Comparison of ENCODE assay signal across 15 cellular contexts in the genomic region with DNA sequence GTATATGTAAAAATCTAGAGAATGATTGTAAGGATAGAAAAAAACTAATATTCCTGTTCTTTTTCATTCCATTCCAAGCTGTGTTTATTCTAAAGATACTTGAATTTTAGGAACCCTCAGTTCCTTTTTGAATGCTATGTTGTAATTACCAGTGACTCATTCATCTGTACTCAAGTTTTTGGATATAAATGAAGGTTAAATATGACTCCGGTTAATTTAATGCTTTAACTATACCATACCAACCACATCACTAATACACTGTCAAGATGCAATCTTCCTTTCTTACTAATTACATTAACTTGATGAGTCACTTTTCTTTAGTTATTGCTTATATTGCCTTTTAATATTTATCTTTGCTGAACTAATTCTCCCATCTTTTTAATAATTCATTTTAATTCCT.
DNase-seq lines count a peak whose midpoint lies in the region; ATAC-seq and TF ChIP-seq lines count a peak whose summit lies in the region.
"Had no signal": no experiment of that assay in that cellular context is flagged by ENCODE, and none has a peak within 500 bp of the region (broad histone marks: within the 10 kb centered on the region; RNA-seq: fewer than 3 reads in every experiment).

No MANE protein-coding gene starts in this region.

- TF ChIP-seq CTCF in RWPE2 (IDR thresholded peaks at IDR 0.05; ENCODE audit: poor library complexity, severe bottlenecking): no peak
- no peak for TF ChIP-seq CTCF in fibroblast of mammary gland (conservative IDR thresholded peaks at IDR 0.05; ENCODE audit: control insufficient read depth, insufficient read depth, low read depth, low read length)
- TF ChIP-seq CTCF in thoracic aorta (IDR thresholded peaks at IDR 0.05): no peak
- no peak for TF ChIP-seq CTCF in progenitor cell of endocrine pancreas (IDR thresholded peaks at IDR 0.05; ENCODE audit: unreplicated experiment)

- H3K27me3 Mint-ChIP-seq in progenitor cell of endocrine pancreas: no peaks in the 10 kb centered on the region
- no peaks in the 10 kb centered on the region for H3K27me3 Mint-ChIP-seq in stimulated activated memory B cell treated with anti-CD40 and anti-IgM and Interleukin-4, amounts not matched to agents 10 μg/mL and 1 μg/mL and 100 μg/mL, for 72 hours

- peaks cover 30% of the 10 kb centered on the region for H3K36me3 Mint-ChIP-seq in progenitor cell of endocrine pancreas (ENCODE audit: insufficient read depth)
- peaks cover 40% of the 10 kb centered on the region for H3K36me3 Mint-ChIP-seq in stimulated activated memory B cell treated with anti-CD40 and anti-IgM and Interleukin-4, amounts not matched to agents 10 μg/mL and 1 μg/mL and 100 μg/mL, for 72 hours

- H3K27me3 ChIP-seq in RWPE2 (ENCODE audit: insufficient read depth, poor library complexity, severe bottlenecking) (no peaks in the 10 kb centered on the region), thoracic aorta (replicated peaks; ENCODE audit: insufficient read depth) (no peaks in the 10 kb centered on the region)
- H3K27me3 ChIP-seq: tibial nerve had no signal

- no peak overlapping the region for H3K4me3 Mint-ChIP-seq in progenitor cell of endocrine pancreas (ENCODE audit: low read depth)
- no peak overlapping the region for H3K4me3 Mint-ChIP-seq in stimulated activated memory B cell treated with anti-CD40 and anti-IgM and Interleukin-4, amounts not matched to agents 10 μg/mL and 1 μg/mL and 100 μg/mL, for 72 hours
- H3K4me3 Mint-ChIP-seq: activated CD8-positive, alpha-beta T cell treated with anti-CD3 and anti-CD28 coated beads, Interleukin-2, amount 10 ng/mL, durations not matched to agents 7 days and 5 days had no signal

- peaks cover 18% of the 10 kb centered on the region for H3K36me3 ChIP-seq in RWPE2 (ENCODE audit: low read depth)
- H3K36me3 ChIP-seq in thoracic aorta: no peaks in the 10 kb centered on the region

- peaks cover 10% of the 10 kb centered on the region for H3K9me3 Mint-ChIP-seq in progenitor cell of endocrine pancreas (ENCODE audit: low read depth)
- peaks cover 6% of the 10 kb centered on the region for H3K9me3 Mint-ChIP-seq in stimulated activated memory B cell treated with anti-CD40 and anti-IgM and Interleukin-4, amounts not matched to agents 10 μg/mL and 1 μg/mL and 100 μg/mL, for 72 hours

- H3K27ac ChIP-seq in RWPE2 (ENCODE audit: poor library complexity, severe bottlenecking) (peak overlapping the region; percentile 56), thoracic aorta (peak overlapping the region; percentile 38 to 58)
- H3K27ac ChIP-seq: tibial nerve had no signal

- H3K4me3 ChIP-seq in RWPE2 (ENCODE audit: severe bottlenecking): no peak overlapping the region
- no peak overlapping the region for H3K4me3 ChIP-seq in fibroblast of mammary gland (ENCODE audit: control insufficient read depth, low read depth, low read length)
- peak overlapping the region; percentile 18 for H3K4me3 ChIP-seq in thoracic aorta
- H3K4me3 ChIP-seq: GM12878, lung, tibial nerve had no signal

- ATAC-seq in RWPE2 (ENCODE audit: low read depth): peak; percentile 81
- ATAC-seq in thoracic aorta (ENCODE audit: insufficient number of reproducible peaks, low FRiP score, low read depth): no peak
- ATAC-seq in stimulated activated memory B cell treated with anti-CD40 and anti-IgM and Interleukin-4, amounts not matched to agents 10 μg/mL and 1 μg/mL and 100 μg/mL, for 72 hours: no peak
- ATAC-seq: activated CD8-positive, alpha-beta T cell treated with anti-CD3 and anti-CD28 coated beads, Interleukin-2, amount 10 ng/mL, durations not matched to agents 7 days and 5 days; GM12878 had no signal

- DNase-seq in NOMO-1 (lab: John Stamatoyannopoulos, UW; ENCODE audit: unreplicated experiment in 2 of 2) (peak; percentile 11 to 73), NOMO-1 treated with dmso at 0.1 percent for 144 hours (lab: John Stamatoyannopoulos, UW; ENCODE audit: unreplicated experiment) (no peak), RWPE2 (ENCODE audit: low spot score) (no peak), fibroblast of mammary gland (ENCODE audit: low read depth) (peak; percentile 89), thoracic aorta (ENCODE audit: low spot score) (no peak), progenitor cell of endocrine pancreas (ENCODE audit: low spot score, unreplicated experiment) (no peak), posterior vena cava (ENCODE audit: low spot score) (no peak)
- DNase-seq: 8988T; activated CD8-positive, alpha-beta T cell treated with anti-CD3 and anti-CD28 coated beads, Interleukin-2, amount 10 ng/mL, durations not matched to agents 7 days and 5 days; activated effector memory CD4-positive, alpha-beta T cell treated with anti-CD3 and anti-CD28 coated beads, Interleukin-2, amount 50 U/mL, for 16 hours; NCI-H187 treated with DMSO at 0.1 percent for 48 hours had no signal

- intact Hi-C loops in posterior vena cava (cut with DNase I): no loop called here

- H3K9me3 ChIP-seq in RWPE2 (ENCODE audit: severe bottlenecking) (no peaks in the 10 kb centered on the region), thoracic aorta (peaks cover 10% of the 10 kb centered on the region)

- peaks cover 9% of the 10 kb centered on the region for H3K4me1 ChIP-seq in RWPE2 (ENCODE audit: insufficient read depth, poor library complexity, severe bottlenecking)
- peaks cover 13 to 14% of the 10 kb centered on the region in 2 donors for H3K4me1 ChIP-seq in thoracic aorta (ENCODE audit: control insufficient read depth in 1 of 2, low read depth in 2 of 2)
- H3K4me1 ChIP-seq: tibial nerve had no signal

- H3K27ac Mint-ChIP-seq in progenitor cell of endocrine pancreas: no peak overlapping the region
- no peak overlapping the region for H3K27ac Mint-ChIP-seq in stimulated activated memory B cell treated with anti-CD40 and anti-IgM and Interleukin-4, amounts not matched to agents 10 μg/mL and 1 μg/mL and 100 μg/mL, for 72 hours
- H3K27ac Mint-ChIP-seq: activated CD8-positive, alpha-beta T cell treated with anti-CD3 and anti-CD28 coated beads, Interleukin-2, amount 10 ng/mL, durations not matched to agents 7 days and 5 days had no signal

- H3K4me1 Mint-ChIP-seq in progenitor cell of endocrine pancreas (ENCODE audit: low read depth): peaks cover 14% of the 10 kb centered on the region
- no peaks in the 10 kb centered on the region for H3K4me1 Mint-ChIP-seq in stimulated activated memory B cell treated with anti-CD40 and anti-IgM and Interleukin-4, amounts not matched to agents 10 μg/mL and 1 μg/mL and 100 μg/mL, for 72 hours

Comparison
In these comparisons a context has a peak if more than half of its experiments do, and no peak if none do; other contexts are left out.
1. DNase-seq: peak in NOMO-1 (2 of 2) and fibroblast of mammary gland (single experiment); none in NOMO-1 treated with dmso at 0.1 percent for 144 hours (single experiment), RWPE2 (single experiment), thoracic aorta (single experiment), progenitor cell of endocrine pancreas (single experiment) and posterior vena cava (single experiment).